ENCODE assay signal across 1 cellular context in genomic region chr14:23079716-23080115, GRCh38.
TF ChIP-seq lines count a peak whose summit lies in the region.

No MANE protein-coding gene starts in this region.

TF ChIP-seq in HepG2, 621 proteins besides CTCF, POLR2A, EP300 and RAD21:
- TF ChIP-seq CCAR2 (optimal IDR thresholded peaks at IDR 0.05; ENCODE audit: low read depth, low read length) (no peak), HHEX (CRISPR knock-in tag; IDR thresholded peaks at IDR 0.05) (0 out of 2 replicates have a peak, but pooled peaks have one; percentile 16), ZNF605 (CRISPR knock-in tag; IDR thresholded peaks at IDR 0.05) (0 out of 2 replicates have a peak, but pooled peaks have one; percentile 22), SP4 (CRISPR knock-in tag; IDR thresholded peaks at IDR 0.05) (peak; percentile 44; the same call in 1 of the 2 replicates), PHF21A (CRISPR knock-in tag; IDR thresholded peaks at IDR 0.05) (no peak), KDM5B (CRISPR knock-in tag; IDR thresholded peaks at IDR 0.05; ENCODE audit: borderline replicate concordance) (no peak), POLR2G (IDR thresholded peaks at IDR 0.05; ENCODE audit: low read depth, low read length) (peak; percentile 4; the same call in 1 of the 2 replicates)
TF ChIP-seq in HepG2: peak in this region for 4.
